Comparison of ENCODE assay signal across 17 cellular contexts in genomic region chr7:146656988-146657387, GRCh38.
DNase-seq lines count a peak whose midpoint lies in the region; TF ChIP-seq lines count a peak whose summit lies in the region.
"Had no signal": no experiment of that assay in that cellular context is flagged by ENCODE, and none has a peak within 500 bp of the region (broad histone marks: within the 10 kb centered on the region; RNA-seq: fewer than 3 reads in every experiment).

No MANE protein-coding gene starts in this region.

- POLR2A ChIA-PET in HEK293 (lab: Yijun Ruan, JAX): no interaction called here

- DNase-seq in NCI-H1105 treated with DMSO at 0.1 percent for 48 hours (lab: John Stamatoyannopoulos, UW) (peak; percentile 31), NCI-H1105 (lab: John Stamatoyannopoulos, UW) (no peak), erythroblast (lab: John Stamatoyannopoulos, UW) (peak; percentile 4 to 7), iPS-NIHi11 (ENCODE audit: low spot score) (no peak), right atrium auricular region (ENCODE audit: low spot score) (no peak)
- DNase-seq in activated CD4-positive, CD25-positive, alpha-beta regulatory T cell treated with anti-CD3 and anti-CD28 coated beads, Interleukin-2, amount 50 U/mL, for 72 hours: no peak
- DNase-seq: activated CD4-positive, alpha-beta T cell treated with anti-CD3 and anti-CD28 coated beads, Interleukin-2, amount 10 ng/mL, durations not matched to agents 7 days and 5 days; activated CD8-positive, alpha-beta memory T cell treated with anti-CD3 and anti-CD28 coated beads, Interleukin-2, amount 50 U/mL, for 4 hours; activated gamma-delta T cell; amygdala; Calu3; KBM-7; nephron progenitor cell; stimulated activated CD4-positive, alpha-beta T cell treated with anti-CD3 and anti-CD28 coated beads, Interleukin-4, amount 100 ng/mL, for 24 hours had no signal

- H3K27ac ChIP-seq in HEK293 (ENCODE audit: extremely low read depth, low read depth, low read length): no peak overlapping the region
- peak overlapping the region; percentile 98 for H3K27ac ChIP-seq in OCI-LY1 (ENCODE audit: low read depth, low read length, poor library complexity, severe bottlenecking)
- no peak overlapping the region for H3K27ac ChIP-seq in right atrium auricular region
- H3K27ac ChIP-seq: cardiac muscle cell had no signal

- peak overlapping the region; percentile 62 for H3K4me2 ChIP-seq in OCI-LY1 (ENCODE audit: low read length)

- H3K36me3 ChIP-seq in HEK293 (ENCODE audit: control insufficient read depth in 2 of 2, insufficient read depth in 1 of 2, low read length in 2 of 2) (no peaks in the 10 kb centered on the region), OCI-LY1 (ENCODE audit: insufficient read depth, low read length) (peaks cover 35% of the 10 kb centered on the region), right atrium auricular region (no peaks in the 10 kb centered on the region)
- H3K36me3 ChIP-seq: cardiac muscle cell had no signal

- H3K79me2 ChIP-seq in OCI-LY1 (ENCODE audit: insufficient read depth, low read length): no peaks in the 10 kb centered on the region

- H3K9me3 ChIP-seq in HEK293 (ENCODE audit: control insufficient read depth, insufficient read depth, low read depth, low read length): no peaks in the 10 kb centered on the region
- peaks cover 13% of the 10 kb centered on the region; the same call in 1 of the 2 replicates for H3K9me3 ChIP-seq in OCI-LY1 (ENCODE audit: low read length)
- H3K9me3 ChIP-seq in right atrium auricular region: no peaks in the 10 kb centered on the region

- peak overlapping the region; percentile 38 for H2AFZ ChIP-seq in OCI-LY1 (ENCODE audit: low read length)

- H3F3A ChIP-seq in OCI-LY1 (ENCODE audit: insufficient read depth, low read length): no peaks in the 10 kb centered on the region

- CTCF ChIA-PET in HEK293 (lab: Yijun Ruan, JAX): interaction anchor here (0.6 to 1.3 kb wide), 8 partner anchors 9 to 1060 kb away, joined by 3 to 5 read pairs (median 3); no protein-coding TSS in a partner anchor

- H4K20me1 ChIP-seq in OCI-LY1 (ENCODE audit: insufficient read depth, low read length): no peaks in the 10 kb centered on the region

- no peak for TF ChIP-seq POLR2A in erythroblast (IDR thresholded peaks at IDR 0.05; ENCODE audit: low read length)

- no peaks in the 10 kb centered on the region for H3K9me2 ChIP-seq in OCI-LY1 (ENCODE audit: low read depth, low read length)

- H3K4me3 ChIP-seq in HEK293 (ENCODE audit: low read depth, low read length) (no peak overlapping the region), OCI-LY1 (ENCODE audit: low read depth, low read length, poor library complexity, severe bottlenecking) (no peak overlapping the region), right atrium auricular region (no peak overlapping the region)
- H3K4me3 ChIP-seq: cardiac muscle cell had no signal

- H3K9ac ChIP-seq in OCI-LY1 (ENCODE audit: low read length): peak overlapping the region; percentile 67

- no peaks in the 10 kb centered on the region for H3K27me3 ChIP-seq in OCI-LY1 (ENCODE audit: insufficient read depth, low read length)
- no peaks in the 10 kb centered on the region for H3K27me3 ChIP-seq in right atrium auricular region
- H3K27me3 ChIP-seq: cardiac muscle cell had no signal

- no peak for TF ChIP-seq CTCF in HEK293 (tag by site-specific recombination; IDR thresholded peaks at IDR 0.05)
- TF ChIP-seq CTCF in OCI-LY1 (IDR thresholded peaks at IDR 0.05; ENCODE audit: low read length): peak; percentile 59; the same call in 1 of the 2 replicates
- no peak for TF ChIP-seq CTCF in right atrium auricular region (IDR thresholded peaks at IDR 0.05)

- H3K4me1 ChIP-seq in HEK293 (ENCODE audit: control insufficient read depth, insufficient read depth, low read length): peaks cover 6% of the 10 kb centered on the region
- peaks cover 92% of the 10 kb centered on the region for H3K4me1 ChIP-seq in OCI-LY1 (ENCODE audit: insufficient read depth, low read length, severe bottlenecking)
- no peaks in the 10 kb centered on the region for H3K4me1 ChIP-seq in right atrium auricular region

TF ChIP-seq in HEK293, 187 proteins besides CTCF, POLR2A, EP300 and RAD21:
- TF ChIP-seq ZNF146 (tag by site-specific recombination; IDR thresholded peaks at IDR 0.05) (no peak), ZNF654 (tag by site-specific recombination; IDR thresholded peaks at IDR 0.05; ENCODE audit: low read depth) (peak; percentile 15), ZNF629 (tag by site-specific recombination; IDR thresholded peaks at IDR 0.05) (0 out of 2 replicates have a peak, but pooled peaks have one; percentile 17), ZNF664 (tag by site-specific recombination; IDR thresholded peaks at IDR 0.05) (peak; percentile 97), SP2 (tag by site-specific recombination; IDR thresholded peaks at IDR 0.05) (no peak)
TF ChIP-seq in HEK293: peak in this region for 3.

Comparison
In these comparisons a context has a peak if more than half of its experiments do, and no peak if none do; other contexts are left out.
1. DNase-seq: peak in NCI-H1105 treated with DMSO at 0.1 percent for 48 hours (single experiment) and erythroblast (2 of 2); none in NCI-H1105 (single experiment), activated CD4-positive, CD25-positive, alpha-beta regulatory T cell treated with anti-CD3 and anti-CD28 coated beads, Interleukin-2, amount 50 U/mL, for 72 hours (single experiment), iPS-NIHi11 (single experiment) and right atrium auricular region (single experiment).